In genomic region chr15:64341961-64342360, GRCh38 we compare ENCODE assay signal across 2 cellular contexts.
TF ChIP-seq lines count a peak whose summit lies in the region.

No MANE protein-coding gene starts in this region.

TF ChIP-seq in GM23338, 12 proteins besides CTCF, POLR2A, EP300 and RAD21 (continued from another document):
- TF ChIP-seq, protein P1, sequence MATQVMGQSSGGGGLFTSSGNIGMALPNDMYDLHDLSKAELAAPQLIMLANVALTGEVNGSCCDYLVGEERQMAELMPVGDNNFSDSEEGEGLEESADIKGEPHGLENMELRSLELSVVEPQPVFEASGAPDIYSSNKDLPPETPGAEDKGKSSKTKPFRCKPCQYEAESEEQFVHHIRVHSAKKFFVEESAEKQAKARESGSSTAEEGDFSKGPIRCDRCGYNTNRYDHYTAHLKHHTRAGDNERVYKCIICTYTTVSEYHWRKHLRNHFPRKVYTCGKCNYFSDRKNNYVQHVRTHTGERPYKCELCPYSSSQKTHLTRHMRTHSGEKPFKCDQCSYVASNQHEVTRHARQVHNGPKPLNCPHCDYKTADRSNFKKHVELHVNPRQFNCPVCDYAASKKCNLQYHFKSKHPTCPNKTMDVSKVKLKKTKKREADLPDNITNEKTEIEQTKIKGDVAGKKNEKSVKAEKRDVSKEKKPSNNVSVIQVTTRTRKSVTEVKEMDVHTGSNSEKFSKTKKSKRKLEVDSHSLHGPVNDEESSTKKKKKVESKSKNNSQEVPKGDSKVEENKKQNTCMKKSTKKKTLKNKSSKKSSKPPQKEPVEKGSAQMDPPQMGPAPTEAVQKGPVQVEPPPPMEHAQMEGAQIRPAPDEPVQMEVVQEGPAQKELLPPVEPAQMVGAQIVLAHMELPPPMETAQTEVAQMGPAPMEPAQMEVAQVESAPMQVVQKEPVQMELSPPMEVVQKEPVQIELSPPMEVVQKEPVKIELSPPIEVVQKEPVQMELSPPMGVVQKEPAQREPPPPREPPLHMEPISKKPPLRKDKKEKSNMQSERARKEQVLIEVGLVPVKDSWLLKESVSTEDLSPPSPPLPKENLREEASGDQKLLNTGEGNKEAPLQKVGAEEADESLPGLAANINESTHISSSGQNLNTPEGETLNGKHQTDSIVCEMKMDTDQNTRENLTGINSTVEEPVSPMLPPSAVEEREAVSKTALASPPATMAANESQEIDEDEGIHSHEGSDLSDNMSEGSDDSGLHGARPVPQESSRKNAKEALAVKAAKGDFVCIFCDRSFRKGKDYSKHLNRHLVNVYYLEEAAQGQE (IDR thresholded peaks at IDR 0.05; ENCODE audit: unreplicated experiment): no peak
- TF ChIP-seq, protein P2, sequence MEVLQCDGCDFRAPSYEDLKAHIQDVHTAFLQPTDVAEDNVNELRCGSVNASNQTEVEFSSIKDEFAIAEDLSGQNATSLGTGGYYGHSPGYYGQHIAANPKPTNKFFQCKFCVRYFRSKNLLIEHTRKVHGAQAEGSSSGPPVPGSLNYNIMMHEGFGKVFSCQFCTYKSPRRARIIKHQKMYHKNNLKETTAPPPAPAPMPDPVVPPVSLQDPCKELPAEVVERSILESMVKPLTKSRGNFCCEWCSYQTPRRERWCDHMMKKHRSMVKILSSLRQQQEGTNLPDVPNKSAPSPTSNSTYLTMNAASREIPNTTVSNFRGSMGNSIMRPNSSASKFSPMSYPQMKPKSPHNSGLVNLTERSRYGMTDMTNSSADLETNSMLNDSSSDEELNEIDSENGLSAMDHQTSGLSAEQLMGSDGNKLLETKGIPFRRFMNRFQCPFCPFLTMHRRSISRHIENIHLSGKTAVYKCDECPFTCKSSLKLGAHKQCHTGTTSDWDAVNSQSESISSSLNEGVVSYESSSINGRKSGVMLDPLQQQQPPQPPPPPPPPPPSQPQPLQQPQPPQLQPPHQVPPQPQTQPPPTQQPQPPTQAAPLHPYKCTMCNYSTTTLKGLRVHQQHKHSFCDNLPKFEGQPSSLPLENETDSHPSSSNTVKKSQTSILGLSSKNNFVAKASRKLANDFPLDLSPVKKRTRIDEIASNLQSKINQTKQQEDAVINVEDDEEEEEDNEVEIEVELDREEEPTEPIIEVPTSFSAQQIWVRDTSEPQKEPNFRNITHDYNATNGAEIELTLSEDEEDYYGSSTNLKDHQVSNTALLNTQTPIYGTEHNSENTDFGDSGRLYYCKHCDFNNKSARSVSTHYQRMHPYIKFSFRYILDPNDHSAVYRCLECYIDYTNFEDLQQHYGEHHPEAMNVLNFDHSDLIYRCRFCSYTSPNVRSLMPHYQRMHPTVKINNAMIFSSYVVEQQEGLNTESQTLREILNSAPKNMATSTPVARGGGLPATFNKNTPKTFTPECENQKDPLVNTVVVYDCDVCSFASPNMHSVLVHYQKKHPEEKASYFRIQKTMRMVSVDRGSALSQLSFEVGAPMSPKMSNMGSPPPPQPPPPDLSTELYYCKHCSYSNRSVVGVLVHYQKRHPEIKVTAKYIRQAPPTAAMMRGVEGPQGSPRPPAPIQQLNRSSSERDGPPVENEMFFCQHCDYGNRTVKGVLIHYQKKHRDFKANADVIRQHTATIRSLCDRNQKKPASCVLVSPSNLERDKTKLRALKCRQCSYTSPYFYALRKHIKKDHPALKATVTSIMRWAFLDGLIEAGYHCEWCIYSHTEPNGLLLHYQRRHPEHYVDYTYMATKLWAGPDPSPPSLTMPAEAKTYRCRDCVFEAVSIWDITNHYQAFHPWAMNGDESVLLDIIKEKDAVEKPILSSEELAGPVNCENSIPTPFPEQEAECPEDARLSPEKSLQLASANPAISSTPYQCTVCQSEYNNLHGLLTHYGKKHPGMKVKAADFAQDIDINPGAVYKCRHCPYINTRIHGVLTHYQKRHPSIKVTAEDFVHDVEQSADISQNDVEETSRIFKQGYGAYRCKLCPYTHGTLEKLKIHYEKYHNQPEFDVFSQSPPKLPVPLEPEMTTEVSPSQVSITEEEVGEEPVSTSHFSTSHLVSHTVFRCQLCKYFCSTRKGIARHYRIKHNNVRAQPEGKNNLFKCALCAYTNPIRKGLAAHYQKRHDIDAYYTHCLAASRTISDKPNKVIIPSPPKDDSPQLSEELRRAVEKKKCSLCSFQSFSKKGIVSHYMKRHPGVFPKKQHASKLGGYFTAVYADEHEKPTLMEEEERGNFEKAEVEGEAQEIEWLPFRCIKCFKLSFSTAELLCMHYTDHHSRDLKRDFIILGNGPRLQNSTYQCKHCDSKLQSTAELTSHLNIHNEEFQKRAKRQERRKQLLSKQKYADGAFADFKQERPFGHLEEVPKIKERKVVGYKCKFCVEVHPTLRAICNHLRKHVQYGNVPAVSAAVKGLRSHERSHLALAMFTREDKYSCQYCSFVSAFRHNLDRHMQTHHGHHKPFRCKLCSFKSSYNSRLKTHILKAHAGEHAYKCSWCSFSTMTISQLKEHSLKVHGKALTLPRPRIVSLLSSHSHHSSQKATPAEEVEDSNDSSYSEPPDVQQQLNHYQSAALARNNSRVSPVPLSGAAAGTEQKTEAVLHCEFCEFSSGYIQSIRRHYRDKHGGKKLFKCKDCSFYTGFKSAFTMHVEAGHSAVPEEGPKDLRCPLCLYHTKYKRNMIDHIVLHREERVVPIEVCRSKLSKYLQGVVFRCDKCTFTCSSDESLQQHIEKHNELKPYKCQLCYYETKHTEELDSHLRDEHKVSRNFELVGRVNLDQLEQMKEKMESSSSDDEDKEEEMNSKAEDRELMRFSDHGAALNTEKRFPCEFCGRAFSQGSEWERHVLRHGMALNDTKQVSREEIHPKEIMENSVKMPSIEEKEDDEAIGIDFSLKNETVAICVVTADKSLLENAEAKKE (CRISPR knock-in tag; IDR thresholded peaks at IDR 0.05): no peak
- TF ChIP-seq ZNF331 (CRISPR knock-in tag; IDR thresholded peaks at IDR 0.05; ENCODE audit: low read depth) (no peak), STAT1 (IDR thresholded peaks at IDR 0.05; ENCODE audit: unreplicated experiment) (no peak), EZH2phosphoT487 (IDR thresholded peaks at IDR 0.05; ENCODE audit: unreplicated experiment) (no peak), JUNB (IDR thresholded peaks at IDR 0.05; ENCODE audit: unreplicated experiment) (no peak), ZNF114 (CRISPR knock-in tag; IDR thresholded peaks at IDR 0.05) (no peak), CREB1 (CRISPR knock-in tag; IDR thresholded peaks at IDR 0.05; ENCODE audit: low read depth) (no peak), EZH2 (IDR thresholded peaks at IDR 0.05; ENCODE audit: low read depth, unreplicated experiment) (no peak)
- TF ChIP-seq, protein P3, sequence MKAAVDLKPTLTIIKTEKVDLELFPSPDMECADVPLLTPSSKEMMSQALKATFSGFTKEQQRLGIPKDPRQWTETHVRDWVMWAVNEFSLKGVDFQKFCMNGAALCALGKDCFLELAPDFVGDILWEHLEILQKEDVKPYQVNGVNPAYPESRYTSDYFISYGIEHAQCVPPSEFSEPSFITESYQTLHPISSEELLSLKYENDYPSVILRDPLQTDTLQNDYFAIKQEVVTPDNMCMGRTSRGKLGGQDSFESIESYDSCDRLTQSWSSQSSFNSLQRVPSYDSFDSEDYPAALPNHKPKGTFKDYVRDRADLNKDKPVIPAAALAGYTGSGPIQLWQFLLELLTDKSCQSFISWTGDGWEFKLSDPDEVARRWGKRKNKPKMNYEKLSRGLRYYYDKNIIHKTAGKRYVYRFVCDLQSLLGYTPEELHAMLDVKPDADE (IDR thresholded peaks at IDR 0.05): no peak

TF ChIP-seq in WTC11, 78 proteins besides CTCF, POLR2A, EP300 and RAD21 (continued from another document):
- TF ChIP-seq ZNF532 (CRISPR knock-in tag; IDR thresholded peaks at IDR 0.05; ENCODE audit: borderline replicate concordance): no peak
- no peak for TF ChIP-seq MXD4 (CRISPR knock-in tag; IDR thresholded peaks at IDR 0.05; ENCODE audit: borderline replicate concordance)
- no peak for TF ChIP-seq ELF4 (CRISPR knock-in tag; IDR thresholded peaks at IDR 0.05; ENCODE audit: low read depth)
- TF ChIP-seq, protein P4, sequence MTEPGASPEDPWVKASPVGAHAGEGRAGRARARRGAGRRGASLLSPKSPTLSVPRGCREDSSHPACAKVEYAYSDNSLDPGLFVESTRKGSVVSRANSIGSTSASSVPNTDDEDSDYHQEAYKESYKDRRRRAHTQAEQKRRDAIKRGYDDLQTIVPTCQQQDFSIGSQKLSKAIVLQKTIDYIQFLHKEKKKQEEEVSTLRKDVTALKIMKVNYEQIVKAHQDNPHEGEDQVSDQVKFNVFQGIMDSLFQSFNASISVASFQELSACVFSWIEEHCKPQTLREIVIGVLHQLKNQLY (CRISPR knock-in tag; IDR thresholded peaks at IDR 0.05): no peak
- TF ChIP-seq TEAD1 (CRISPR knock-in tag; IDR thresholded peaks at IDR 0.05): no peak
- no peak for TF ChIP-seq RELA (CRISPR knock-in tag; IDR thresholded peaks at IDR 0.05; ENCODE audit: borderline replicate concordance)
